Comparison of ENCODE assay signal across 14 cellular contexts in the genomic region with DNA sequence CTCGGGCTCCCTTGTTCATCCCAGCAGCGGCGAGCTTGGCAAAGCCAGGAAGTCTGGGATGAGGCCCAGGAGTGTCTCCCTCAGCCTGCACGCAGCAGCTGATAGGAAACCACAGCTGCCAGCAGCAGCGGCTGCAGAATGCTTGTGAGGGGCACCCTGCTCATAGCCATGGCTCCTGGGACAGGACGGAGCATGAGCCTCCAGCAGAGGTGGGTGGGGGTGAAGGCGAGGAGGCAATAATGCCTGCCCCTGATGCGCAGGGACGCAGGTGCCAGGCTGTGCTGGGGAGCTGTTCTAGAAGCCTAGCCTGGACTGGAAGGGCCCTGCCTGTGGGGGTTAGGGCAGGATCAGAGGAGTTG.
A peak's percentile ranks its signal among the peaks of the same experiment; 100 is the strongest.
DNase-seq lines count a peak whose midpoint lies in the region; ATAC-seq and TF ChIP-seq lines count a peak whose summit lies in the region.
"Had no signal": no experiment of that assay in that cellular context is flagged by ENCODE, and none has a peak within 500 bp of the region (broad histone marks: within the 10 kb centered on the region; RNA-seq: fewer than 3 reads in every experiment).

No MANE protein-coding gene starts in this region.

- peak overlapping the region; percentile 71 for H2BK15ac ChIP-seq in neuronal stem cell (ENCODE audit: low read length)

- H2BK120ac ChIP-seq in neuronal stem cell (ENCODE audit: low read depth, low read length), result no peak overlapping the region

- no peak overlapping the region for H3K4ac ChIP-seq in neuronal stem cell (ENCODE audit: low read length)

- H2BK5ac ChIP-seq in neuronal stem cell (ENCODE audit: low read length), result no peak overlapping the region

- H2AFZ ChIP-seq in neuronal stem cell (ENCODE audit: low read length), result no peak overlapping the region

- H3K79me1 ChIP-seq in neuronal stem cell (ENCODE audit: low read depth, low read length), result no peaks in the 10 kb centered on the region

- H3K9me3 Mint-ChIP-seq in CD8-positive, alpha-beta T cell, result no peaks in the 10 kb centered on the region

- intact Hi-C loops in CD8-positive, alpha-beta T cell (cut with DNase I, micrococcal nuclease), result loop anchor here (5.0 to 10.0 kb wide), 2 partner anchors 969 to 972 kb away; a partner anchor contains a TSS

- TF ChIP-seq EP300 in gastroesophageal sphincter (IDR thresholded peaks at IDR 0.05), result no peak

- peak overlapping the region; percentile 38 for H3K4me3 Mint-ChIP-seq in CD8-positive, alpha-beta T cell

- H3K9me3 ChIP-seq in CD8-positive, alpha-beta T cell (ENCODE audit: low read length), result no peaks in the 10 kb centered on the region
- H3K9me3 ChIP-seq in esophagus (ENCODE audit: control insufficient read depth in 2 of 2, insufficient read depth in 1 of 2, low read depth in 1 of 2, low read length in 1 of 2) (peaks cover 2 to 3% of the 10 kb centered on the region in 2 donors), neuronal stem cell (replicated peaks in 1 of 2; ENCODE audit: control insufficient read depth in 2 of 2, insufficient read depth in 1 of 2, low read depth in 1 of 2, low read length in 2 of 2) (peaks cover 4 to 6% of the 10 kb centered on the region in 2 donors), gastroesophageal sphincter (peaks cover 0 to 8% (median 0%) of the 10 kb centered on the region in 3 donors)

- POLR2A ChIA-PET in CD8-positive, alpha-beta T cell (lab: Charles Lee), result no interaction called here

- CTCF ChIA-PET in CD8-positive, alpha-beta T cell (lab: Charles Lee), result interaction anchor here (1.2 to 2.6 kb wide), 2 partner anchors 9 to 64 kb away, joined by 3 to 6 read pairs; no protein-coding TSS in a partner anchor

- no peak overlapping the region for H3K23ac ChIP-seq in neuronal stem cell (ENCODE audit: low read depth, low read length, poor library complexity)

- DNase-seq in CD8-positive, alpha-beta T cell, result peak in 1 of 7 experiments; percentile 53
- DNase-seq in NCI-H1694 treated with DMSO at 0.1 percent for 48 hours (lab: John Stamatoyannopoulos, UW) (peak; percentile 49), neuronal stem cell (ENCODE audit: low spot score) (no peak), NCI-H526 treated with DMSO at 0.1 percent for 48 hours (lab: John Stamatoyannopoulos, UW) (no peak)
- DNase-seq: activated CD4-positive, CD25-positive, alpha-beta regulatory T cell; DMS79; effector memory CD4-positive, alpha-beta T cell; NCI-H1436 treated with DMSO at 0.1 percent for 48 hours; stimulated activated CD4-positive, alpha-beta T cell treated with anti-CD3 and anti-CD28 coated beads, Interleukin-12 subunit alpha, Interleukin-12 subunit beta, amount 100 ng/mL, for 4 hours; stimulated activated CD8-positive, alpha-beta memory T cell treated with anti-CD3 and anti-CD28 coated beads, Interleukin-4, amount 100 ng/mL, for 48 hours had no signal

- no peaks in the 10 kb centered on the region for H3K36me3 ChIP-seq in CD8-positive, alpha-beta T cell (ENCODE audit: insufficient read depth, low read length)
- H3K36me3 ChIP-seq in esophagus (ENCODE audit: control insufficient read depth in 2 of 2, insufficient read depth in 2 of 2, low read length in 1 of 2), result no peaks in the 10 kb centered on the region
- no peaks in the 10 kb centered on the region for H3K36me3 ChIP-seq in neuronal stem cell (replicated peaks in 1 of 2; ENCODE audit: control insufficient read depth in 2 of 2, insufficient read depth in 2 of 2, low read length in 2 of 2)
- H3K36me3 ChIP-seq in gastroesophageal sphincter, result no peaks in the 10 kb centered on the region

- ATAC-seq in CD8-positive, alpha-beta T cell, result no peak
- no peak for ATAC-seq in GM21576 (IDR thresholded peaks at IDR 0.05; ENCODE audit: unreplicated experiment)
- no peak for ATAC-seq in HG03280 (IDR thresholded peaks at IDR 0.05; ENCODE audit: unreplicated experiment)
- no peak for ATAC-seq in gastroesophageal sphincter

- 43 to 59% methylated on average over 9 of the region's 9 CpGs for WGBS in esophagus, 2 donors
- WGBS in neuronal stem cell (ENCODE audit: extremely low coverage in 2 of 2, insufficient read length in 2 of 2, insufficient replicate concordance in 1 of 2), 2 donors, result no CpG with 5 or more reads among the region's 9 CpGs
- WGBS in gastroesophageal sphincter (ENCODE audit: low coverage in 1 of 2), 2 donors, result 60% methylated on average over 1 of the region's 9 CpGs; no CpG with 5 or more reads in 1 of the 2 donors

- no peak overlapping the region for H3K4me2 ChIP-seq in neuronal stem cell (ENCODE audit: insufficient read depth, low read length, poor library complexity, severe bottlenecking)

- H3K27ac ChIP-seq in CD8-positive, alpha-beta T cell (ENCODE audit: low read depth, low read length), result no peak overlapping the region
- H3K27ac ChIP-seq in esophagus (ENCODE audit: low read depth in 2 of 2, low read length in 1 of 2) (peak overlapping the region; percentile 65 to 85), neuronal stem cell (replicated peaks; ENCODE audit: low read length) (no peak overlapping the region), gastroesophageal sphincter (no peak overlapping the region)

- TF ChIP-seq CTCF in CD8-positive, alpha-beta T cell (IDR thresholded peaks at IDR 0.05), result no peak
- no peak for TF ChIP-seq CTCF in gastroesophageal sphincter (IDR thresholded peaks at IDR 0.05)

- no peak overlapping the region for H3K9ac ChIP-seq in neuronal stem cell (ENCODE audit: low read depth, low read length, poor library complexity)

- peak overlapping the region; percentile 7 for H2AK5ac ChIP-seq in neuronal stem cell (ENCODE audit: low read depth, low read length)

- no peaks in the 10 kb centered on the region for H3K36me3 Mint-ChIP-seq in CD8-positive, alpha-beta T cell

- no peak overlapping the region for H4K91ac ChIP-seq in neuronal stem cell (ENCODE audit: low read depth, low read length, poor library complexity)

- peak overlapping the region; percentile 81 for H3K18ac ChIP-seq in neuronal stem cell (ENCODE audit: low read length)

- H3K27ac Mint-ChIP-seq in CD8-positive, alpha-beta T cell, result peak overlapping the region; percentile 95

- TF ChIP-seq POLR2A in gastroesophageal sphincter (IDR thresholded peaks at IDR 0.05), result no peak

- no peak overlapping the region for H2BK12ac ChIP-seq in neuronal stem cell (ENCODE audit: low read length)

- H3K4me1 ChIP-seq in CD8-positive, alpha-beta T cell (ENCODE audit: insufficient read depth, low read length), result peaks cover 52% of the 10 kb centered on the region
- H3K4me1 ChIP-seq in esophagus (ENCODE audit: control insufficient read depth in 2 of 2, insufficient read depth in 2 of 2, low read length in 1 of 2) (peaks cover 8 to 26% of the 10 kb centered on the region in 2 donors), neuronal stem cell (ENCODE audit: control insufficient read depth in 2 of 2, insufficient read depth in 1 of 2, low read depth in 1 of 2, low read length in 2 of 2) (peaks cover 0 to 7% of the 10 kb centered on the region in 2 donors), gastroesophageal sphincter (peaks cover 0 to 20% (median 7%) of the 10 kb centered on the region in 3 donors)

- no peak overlapping the region for H3K14ac ChIP-seq in neuronal stem cell (ENCODE audit: low read length)

- no peaks in the 10 kb centered on the region for H3K27me3 ChIP-seq in CD8-positive, alpha-beta T cell (ENCODE audit: insufficient read depth, low read length)
- H3K27me3 ChIP-seq in esophagus (ENCODE audit: control insufficient read depth in 1 of 2, insufficient read depth in 2 of 2, low read length in 2 of 2) (no peaks in the 10 kb centered on the region), neuronal stem cell (ENCODE audit: control insufficient read depth in 3 of 3, insufficient read depth in 3 of 3, low read depth in 1 of 3, low read length in 3 of 3) (peaks cover 0 to 12% (median 0%) of the 10 kb centered on the region in 3 experiments), gastroesophageal sphincter (no peaks in the 10 kb centered on the region)

- H3K4me1 Mint-ChIP-seq in CD8-positive, alpha-beta T cell (ENCODE audit: low read depth), result peaks cover 59% of the 10 kb centered on the region

- H3K27me3 Mint-ChIP-seq in CD8-positive, alpha-beta T cell (ENCODE audit: low read depth), result no peaks in the 10 kb centered on the region

- H3K4me3 ChIP-seq in CD8-positive, alpha-beta T cell (ENCODE audit: low read depth, low read length), result no peak overlapping the region
- H3K4me3 ChIP-seq in esophagus (ENCODE audit: low read depth in 1 of 2, low read length in 2 of 2) (no peak overlapping the region), neuronal stem cell (ENCODE audit: low read length in 2 of 2) (no peak overlapping the region), gastroesophageal sphincter (no peak overlapping the region)

- no peak overlapping the region for H4K8ac ChIP-seq in neuronal stem cell (ENCODE audit: low read depth, low read length)

Comparison
In these comparisons a context has a peak if more than half of its experiments do, and no peak if none do; other contexts are left out.
1. H3K27ac ChIP-seq: peak in esophagus (2 of 2); none in CD8-positive, alpha-beta T cell (single experiment), neuronal stem cell (single experiment) and gastroesophageal sphincter (0 of 4).